8 cellular contexts compared by ENCODE assay signal in genomic region chr5:115262066-115262404, GRCh38. TPM values are rescaled to one million over a fixed set of nuclear protein-coding genes. Genes with fewer than 3 reads are reported as not detected.
DNase-seq lines count a peak whose midpoint lies in the region; ATAC-seq lines count a peak whose summit lies in the region.

No MANE protein-coding gene starts in this region.

- peak overlapping the region; percentile 87 to 99 for H3K4me3 ChIP-seq in esophagus (ENCODE audit: low read depth in 1 of 2, low read length in 2 of 2)

- no peaks in the 10 kb centered on the region for H3K27me3 Mint-ChIP-seq in natural killer cell treated with Interleukin-12 subunit alpha and Interleukin-12 subunit beta and Interleukin-15 and Interleukin-18, amount 100 ng/mL, for 72 hours

- H3K4me1 ChIP-seq in esophagus (ENCODE audit: control insufficient read depth in 2 of 2, insufficient read depth in 2 of 2, low read length in 1 of 2) = no peaks in the 10 kb centered on the region

- H3K9me3 ChIP-seq in esophagus (ENCODE audit: control insufficient read depth in 2 of 2, insufficient read depth in 1 of 2, low read depth in 1 of 2, low read length in 1 of 2) = no peaks in the 10 kb centered on the region

- H3K4me1 Mint-ChIP-seq in natural killer cell treated with Interleukin-12 subunit alpha and Interleukin-12 subunit beta and Interleukin-15 and Interleukin-18, amount 100 ng/mL, for 72 hours (ENCODE audit: low read depth in 2 of 2) = peaks cover 34 to 44% of the 10 kb centered on the region in 2 donors

- H3K9me3 Mint-ChIP-seq in natural killer cell treated with Interleukin-12 subunit alpha and Interleukin-12 subunit beta and Interleukin-15 and Interleukin-18, amount 100 ng/mL, for 72 hours = no peaks in the 10 kb centered on the region

- no peaks in the 10 kb centered on the region for H3K27me3 ChIP-seq in esophagus (ENCODE audit: control insufficient read depth in 1 of 2, insufficient read depth in 2 of 2, low read length in 2 of 2)

- H3K36me3 ChIP-seq in esophagus (ENCODE audit: control insufficient read depth in 2 of 2, insufficient read depth in 2 of 2, low read length in 1 of 2) = peaks cover 0 to 2% of the 10 kb centered on the region in 2 donors

- DNase-seq in ACHN (peak; percentile 27), SIG-M5 (lab: John Stamatoyannopoulos, UW) (peak; percentile 25), DMS53 (lab: John Stamatoyannopoulos, UW) (no peak), activated gamma-delta T cell (lab: John Stamatoyannopoulos, UW) (no peak)
- DNase-seq in natural killer cell treated with Interleukin-12 subunit alpha and Interleukin-12 subunit beta and Interleukin-15 and Interleukin-18, amount 100 ng/mL, for 72 hours (ENCODE audit: low spot score) = no peak

- H3K36me3 Mint-ChIP-seq in natural killer cell treated with Interleukin-12 subunit alpha and Interleukin-12 subunit beta and Interleukin-15 and Interleukin-18, amount 100 ng/mL, for 72 hours = peaks cover 6% of the 10 kb centered on the region

- in situ Hi-C loops in ACHN (cut with HindIII; ENCODE audit: low pct_ligation_motif_present, low pct_unique_long_range_greater_than_20kb, low sequenced_read_pairs) = no loop called here

- peak overlapping the region; percentile 97 for H3K4me3 Mint-ChIP-seq in natural killer cell treated with Interleukin-12 subunit alpha and Interleukin-12 subunit beta and Interleukin-15 and Interleukin-18, amount 100 ng/mL, for 72 hours

- 0 to 2% methylated on average over 9 of the region's 9 CpGs for WGBS in esophagus, 2 donors

- ATAC-seq in GM18858 (IDR thresholded peaks at IDR 0.05; ENCODE audit: unreplicated experiment) (peak; percentile 30), HG03025 (IDR thresholded peaks at IDR 0.05; ENCODE audit: low FRiP score, unreplicated experiment) (peak; percentile 58)
- peak; percentile 28 to 43 for ATAC-seq in natural killer cell treated with Interleukin-12 subunit alpha and Interleukin-12 subunit beta and Interleukin-15 and Interleukin-18, amount 100 ng/mL, for 72 hours

- H3K27ac Mint-ChIP-seq in natural killer cell treated with Interleukin-12 subunit alpha and Interleukin-12 subunit beta and Interleukin-15 and Interleukin-18, amount 100 ng/mL, for 72 hours = peak overlapping the region; percentile 90 to 92

- H3K27ac ChIP-seq in esophagus (ENCODE audit: low read depth in 2 of 2, low read length in 1 of 2) = peak overlapping the region; percentile 82 to 91

RNA-seq across cellular contexts. Expression of gene PGGT1B, which starts 0.6 kb away (rescaled TPM):
- 1 to 10 TPM; 2.0 to 5.9 TPM for polyA plus RNA-seq in esophagus
- 10 to 100 TPM; 45.0 to 46.9 TPM for total RNA-seq in natural killer cell treated with Interleukin-12 subunit alpha and Interleukin-12 subunit beta and Interleukin-15 and Interleukin-18, amount 100 ng/mL, for 72 hours

RNA-seq across cellular contexts. Expression of gene CCDC112, which starts 34.4 kb away (rescaled TPM):
- 1 to 10 TPM; 3.2 to 3.8 TPM for polyA plus RNA-seq in esophagus
- under 1 TPM; 0.29 to 0.86 TPM for total RNA-seq in natural killer cell treated with Interleukin-12 subunit alpha and Interleukin-12 subunit beta and Interleukin-15 and Interleukin-18, amount 100 ng/mL, for 72 hours

Comparison
In these comparisons a context has a peak if more than half of its experiments do, and no peak if none do; other contexts are left out.
1. DNase-seq: peak in ACHN (single experiment) and SIG-M5 (single experiment); none in natural killer cell treated with Interleukin-12 subunit alpha and Interleukin-12 subunit beta and Interleukin-15 and Interleukin-18, amount 100 ng/mL, for 72 hours (single experiment), DMS53 (single experiment) and activated gamma-delta T cell (single experiment).
2. Peak in every context shown above with its lines, with median percentiles within 50 percentile points of each other: ATAC-seq.